In the genomic region with DNA sequence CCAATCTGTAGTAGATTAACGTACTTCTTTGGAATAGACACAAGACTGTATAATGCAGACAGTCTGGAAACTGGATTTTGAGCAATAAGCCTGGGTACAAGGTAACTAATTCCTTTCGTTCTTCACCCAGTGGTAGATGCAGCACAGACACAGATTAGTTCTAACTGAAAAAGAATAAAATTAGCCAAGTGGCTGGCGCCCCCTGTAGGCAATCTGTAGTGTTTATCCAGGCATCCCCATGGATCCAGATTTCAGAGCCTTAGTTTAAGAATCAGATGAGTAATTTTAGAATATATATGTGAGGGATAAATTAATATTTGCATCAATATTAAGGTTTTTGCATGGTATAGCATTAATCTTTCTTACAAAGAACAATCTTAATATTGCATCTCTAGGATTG, we compare ENCODE assay signal across 8 cellular contexts.
DNase-seq lines count a peak whose midpoint lies in the region; ATAC-seq and TF ChIP-seq lines count a peak whose summit lies in the region.

No MANE protein-coding gene starts in this region.

- H3K4me1 ChIP-seq in Loucy (ENCODE audit: insufficient read depth, low read length, poor library complexity, severe bottlenecking) = no peaks in the 10 kb centered on the region
- no peaks in the 10 kb centered on the region for H3K4me1 ChIP-seq in left lung

- no peak overlapping the region for H3K4me3 Mint-ChIP-seq in immature natural killer cell

- H4K20me1 ChIP-seq in Loucy (ENCODE audit: insufficient read depth, low read length, poor library complexity, severe bottlenecking) = no peaks in the 10 kb centered on the region

- H3K36me3 ChIP-seq in Loucy (ENCODE audit: insufficient read depth, low read length) (no peaks in the 10 kb centered on the region), left lung (no peaks in the 10 kb centered on the region)

- H3K27ac ChIP-seq in VCaP = no peak overlapping the region
- no peak overlapping the region for H3K27ac ChIP-seq in left lung

- ATAC-seq in left lung (peak; percentile 82), HG03045 (IDR thresholded peaks at IDR 0.05; ENCODE audit: unreplicated experiment) (no peak), GM21390 (IDR thresholded peaks at IDR 0.05; ENCODE audit: unreplicated experiment) (no peak)

- H3K79me2 ChIP-seq in Loucy (ENCODE audit: insufficient read depth, low read length) = no peaks in the 10 kb centered on the region

- H3K9me3 ChIP-seq in Loucy (ENCODE audit: insufficient read depth, low read depth, low read length) = no peaks in the 10 kb centered on the region
- H3K9me3 ChIP-seq in left lung = no peaks in the 10 kb centered on the region

- no peak overlapping the region for H3K4me2 ChIP-seq in Loucy (ENCODE audit: low read depth, low read length, poor library complexity, severe bottlenecking)

- intact Hi-C loops in left lung (cut with DNase I) = no loop called here

- H3F3A ChIP-seq in Loucy (ENCODE audit: low read depth) = no peaks in the 10 kb centered on the region

- H3K4me1 Mint-ChIP-seq in immature natural killer cell = no peaks in the 10 kb centered on the region

- H3K36me3 Mint-ChIP-seq in immature natural killer cell = no peaks in the 10 kb centered on the region

- no peak overlapping the region for H3K4me3 ChIP-seq in Loucy (ENCODE audit: low read length, poor library complexity, severe bottlenecking)
- H3K4me3 ChIP-seq in left lung = no peak overlapping the region

- peaks cover 0 to 22% (median 1%) of the 10 kb centered on the region in 6 donors for H3K9me3 Mint-ChIP-seq in immature natural killer cell

- no peak overlapping the region for H3K9ac ChIP-seq in Loucy (ENCODE audit: low read depth, low read length, poor library complexity, severe bottlenecking)

- H3K9me2 ChIP-seq in Loucy (replicated peaks; ENCODE audit: low read depth, low read length) = no peaks in the 10 kb centered on the region

- TF ChIP-seq CTCF in Loucy (conservative IDR thresholded peaks at IDR 0.05; ENCODE audit: low read length) (peak; percentile 67), VCaP (conservative IDR thresholded peaks at IDR 0.05) (peak; percentile 72), left lung (IDR thresholded peaks at IDR 0.05) (peak; percentile 50 to 57)

- no peak overlapping the region for H2AFZ ChIP-seq in Loucy (ENCODE audit: low read length)

- peaks cover 0 to 1% (median 0%) of the 10 kb centered on the region in 3 donors for H3K27me3 Mint-ChIP-seq in immature natural killer cell (ENCODE audit: low read depth in 3 of 3)

- H3K27ac Mint-ChIP-seq in immature natural killer cell = no peak overlapping the region

- DNase-seq in NK-92 treated with Interleukin-12 subunit alpha and Interleukin-12 subunit beta, amount 100 ng/mL, for 24 hours (lab: John Stamatoyannopoulos, UW) = peak; percentile 0
- DNase-seq in NK-92 (lab: John Stamatoyannopoulos, UW; ENCODE audit: unreplicated experiment) = no peak
- DNase-seq in left lung = no peak
- no peak for DNase-seq in immature natural killer cell

- H3K27me3 ChIP-seq in Loucy (ENCODE audit: insufficient read depth, low read length, poor library complexity, severe bottlenecking) (no peaks in the 10 kb centered on the region), left lung (no peaks in the 10 kb centered on the region)
